ENCODE assay signal across 9 cellular contexts in genomic region chr17:7352559-7352889, GRCh38. TPM values are rescaled to one million over a fixed set of nuclear protein-coding genes. Genes with fewer than 3 reads are reported as not detected.
DNase-seq lines count a peak whose midpoint lies in the region; ATAC-seq and TF ChIP-seq lines count a peak whose summit lies in the region.
"Had no signal": no experiment of that assay in that cellular context is flagged by ENCODE, and none has a peak within 500 bp of the region (broad histone marks: within the 10 kb centered on the region; RNA-seq: fewer than 3 reads in every experiment).

No MANE protein-coding gene starts in this region.

- H3K9ac ChIP-seq in colonic mucosa (ENCODE audit: low read depth in 2 of 2, low read length in 2 of 2) = peak overlapping the region; percentile 84 to 98

- peak overlapping the region; percentile 93 for H3K4me3 ChIP-seq in A673 (ENCODE audit: low read depth, low read length, poor library complexity, severe bottlenecking)
- peak overlapping the region; percentile 79 for H3K4me3 ChIP-seq in colonic mucosa
- peak overlapping the region; percentile 75 to 82 for H3K4me3 ChIP-seq in muscle layer of duodenum (ENCODE audit: low read depth in 1 of 2, low read length in 2 of 2)

- H3K4me3 Mint-ChIP-seq in IgD-negative memory B cell = peak overlapping the region; percentile 87 to 96 (median 90)

- H3K4me1 ChIP-seq in A673 (ENCODE audit: insufficient read depth, low read length, poor library complexity, severe bottlenecking) (peaks cover 38% of the 10 kb centered on the region), colonic mucosa (peaks cover 14% of the 10 kb centered on the region), muscle layer of duodenum (ENCODE audit: control insufficient read depth in 1 of 2, insufficient read depth in 2 of 2, low read length in 2 of 2) (peaks cover 20 to 58% of the 10 kb centered on the region in 2 donors)

- no peaks in the 10 kb centered on the region for H3K9me3 ChIP-seq in A673 (ENCODE audit: low read depth, low read length, poor library complexity, severe bottlenecking)
- H3K9me3 ChIP-seq in colonic mucosa = no peaks in the 10 kb centered on the region
- H3K9me3 ChIP-seq in muscle layer of duodenum (ENCODE audit: control insufficient read depth in 1 of 2, low read length in 2 of 2) = no peaks in the 10 kb centered on the region

- BruUV-seq in A673 (replicated peaks; lab: Mats Ljungman, UMichigan) = no TSS peak

- H3K36me3 Mint-ChIP-seq in IgD-negative memory B cell = no peaks in the 10 kb centered on the region

- H3K36me3 ChIP-seq in A673 (ENCODE audit: insufficient read depth, low read length, poor library complexity, severe bottlenecking) (no peaks in the 10 kb centered on the region), colonic mucosa (no peaks in the 10 kb centered on the region), muscle layer of duodenum (ENCODE audit: control insufficient read depth in 1 of 2, insufficient read depth in 2 of 2, low read length in 2 of 2) (peaks cover 0 to 9% of the 10 kb centered on the region in 2 donors)

- POLR2A ChIA-PET in A673 (lab: Charles Lee; ENCODE audit: low non-redundant PET) = no interaction called here

- H3K27ac ChIP-seq in A673 (ENCODE audit: low read depth, low read length, poor library complexity, severe bottlenecking) (peak overlapping the region; percentile 94), colonic mucosa (peak overlapping the region; percentile 99), muscle layer of duodenum (ENCODE audit: low read length) (peak overlapping the region; percentile 82)

- H3K27me3 ChIP-seq in A673 (replicated peaks; ENCODE audit: insufficient read depth, low read depth, low read length, poor library complexity) (no peaks in the 10 kb centered on the region), colonic mucosa (no peaks in the 10 kb centered on the region), muscle layer of duodenum (ENCODE audit: low read depth, low read length) (no peaks in the 10 kb centered on the region)

- intact Hi-C loops in A673 (cut with micrococcal nuclease; ENCODE audit: unreplicated experiment) = loop anchor here (10.0 kb wide), 1 partner anchor 132 kb away; the partner anchor contains the start of genes POLR2A and SLC35G6
- intact Hi-C loops in colonic mucosa (cut with DNase I) = loop anchor here (10.0 kb wide), 2 partner anchors 162 to 212 kb away; partner anchors contain the start of gene SENP3

- TF ChIP-seq CTCF in A673 (conservative IDR thresholded peaks at IDR 0.05; ENCODE audit: low read depth, low read length) (no peak), colonic mucosa (IDR thresholded peaks at IDR 0.05) (no peak), GM10266 (IDR thresholded peaks at IDR 0.05; ENCODE audit: control insufficient read depth, insufficient read depth, low read depth, missing control alignments) (no peak)

- no peaks in the 10 kb centered on the region for H3K27me3 Mint-ChIP-seq in IgD-negative memory B cell

- H3K9me3 Mint-ChIP-seq in IgD-negative memory B cell = no peaks in the 10 kb centered on the region

- H3K4me1 Mint-ChIP-seq in IgD-negative memory B cell = peaks cover 9 to 23% (median 21%) of the 10 kb centered on the region in 3 donors

- CTCF ChIA-PET in A673 (lab: Charles Lee) = no interaction called here

- H3K27ac Mint-ChIP-seq in IgD-negative memory B cell = peak overlapping the region; percentile 82 to 97 (median 85)

- DNase-seq in A673 (ENCODE audit: low spot score) (no peak), colonic mucosa (no peak), D341Med (ENCODE audit: low spot score) (no peak), GM10266 (ENCODE audit: extremely low spot score) (no peak)

- ATAC-seq in HG02610 (IDR thresholded peaks at IDR 0.05; ENCODE audit: unreplicated experiment) (no peak), HG02798 (IDR thresholded peaks at IDR 0.05; ENCODE audit: poor library complexity, unreplicated experiment) (no peak)

RNA-seq across cellular contexts. Expression of gene KCTD11, which starts 0.6 kb away (rescaled TPM):
- total RNA-seq in A673 (2021) = 3.8 TPM in 2 replicates
- 6.8 TPM for polyA plus RNA-seq in IgD-negative memory B cell
- 10 to 100 TPM in 1 of 2 donors, 1 to 10 TPM in 1; 5.6 to 12.6 TPM for total RNA-seq in colonic mucosa

RNA-seq across cellular contexts. Expression of gene TMEM95, which starts 2.4 kb away (rescaled TPM):
- total RNA-seq in A673 (2021) (not detected in 2 replicates), colonic mucosa (not detected)
- polyA plus RNA-seq in IgD-negative memory B cell = not detected
- total RNA-seq: M059J had no signal

RNA-seq across cellular contexts. Expression of gene ACAP1, which starts 16.2 kb away (rescaled TPM):
- 1.1 TPM in 2 replicates for total RNA-seq in A673 (2021)
- polyA plus RNA-seq in IgD-negative memory B cell = 251 TPM
- 10 to 100 TPM in 1 of 2 donors, 1 to 10 TPM in 1; 7.4 to 12.1 TPM for total RNA-seq in colonic mucosa
- total RNA-seq: M059J had no signal

RNA-seq across cellular contexts. Expression of gene NEURL4, which starts 23.4 kb away (rescaled TPM):
- total RNA-seq in A673 (2021) = 81.7 and 99.5 TPM in 2 replicates
- polyA plus RNA-seq in IgD-negative memory B cell = 1.7 TPM
- total RNA-seq in colonic mucosa = 10 to 100 TPM; 30.2 to 55.8 TPM

RNA-seq across cellular contexts. Expression of gene TNK1, which starts 28.4 kb away (rescaled TPM):
- total RNA-seq in A673 (2021) (0.90 and 1.1 TPM in 2 replicates), colonic mucosa (10 to 100 TPM; 18.0 to 22.6 TPM)
- polyA plus RNA-seq in IgD-negative memory B cell = 4.4 TPM
